ENCODE assay signal across 30 cellular contexts in genomic region chr6:20115269-20116005, GRCh38.
DNase-seq lines count a peak whose midpoint lies in the region; TF ChIP-seq lines count a peak whose summit lies in the region.
"Had no signal": no experiment of that assay in that cellular context is flagged by ENCODE, and none has a peak within 500 bp of the region (broad histone marks: within the 10 kb centered on the region; RNA-seq: fewer than 3 reads in every experiment).

No MANE protein-coding gene starts in this region.

- H3K36me3 Mint-ChIP-seq in nephron progenitor cell (ENCODE audit: low read depth), result peaks cover 25% of the 10 kb centered on the region
- H3K36me3 Mint-ChIP-seq: natural killer cell had no signal

- CTCF ChIA-PET in PC-9 (lab: Charles Lee), result no interaction called here

- no peaks in the 10 kb centered on the region for H3K79me2 ChIP-seq in PC-9 (ENCODE audit: low read depth)

- POLR2A ChIA-PET in PC-9 (lab: Charles Lee; ENCODE audit: unreplicated experiment), result no interaction called here

- no peaks in the 10 kb centered on the region for H3K27me3 Mint-ChIP-seq in nephron progenitor cell (ENCODE audit: low read depth, poor library complexity)
- H3K27me3 Mint-ChIP-seq: activated CD4-positive, alpha-beta memory T cell treated with anti-CD3 and anti-CD28 coated beads, Interleukin-2, amount 10 ng/mL, durations not matched to agents 7 days and 5 days; type B pancreatic cell had no signal

- peaks cover 80% of the 10 kb centered on the region for H3K4me1 Mint-ChIP-seq in nephron progenitor cell

- H3K27ac Mint-ChIP-seq in nephron progenitor cell, result peak overlapping the region; percentile 85
- H3K27ac Mint-ChIP-seq: activated CD4-positive, alpha-beta memory T cell treated with anti-CD3 and anti-CD28 coated beads, Interleukin-2, amount 10 ng/mL, durations not matched to agents 7 days and 5 days; activated T-helper 1 cell treated with anti-CD3 and anti-CD28 coated beads, Interleukin-12 subunit alpha, Interleukin-12 subunit beta, Interleukin-2, Interleukin-4 antibody, amounts not matched to agents 30 ng/mL and 10 ng/mL and 1 ng/mL, durations not matched to agents 14 hours and 24 hours and 36 hours; natural killer cell; T-helper 2 cell treated with Interferon-gamma antibody and Interleukin-4, amounts not matched to agents 5 μg/mL and 100 μg/mL, for 36 hours; type B pancreatic cell had no signal

- H3K27me3 ChIP-seq in tibial artery (no peaks in the 10 kb centered on the region), PC-9 (ENCODE audit: insufficient read depth, low read depth) (no peaks in the 10 kb centered on the region)
- H3K27me3 ChIP-seq: body of pancreas, MG63, stomach had no signal

- DNase-seq in DMS 273 (lab: John Stamatoyannopoulos, UW; ENCODE audit: unreplicated experiment) (peak; percentile 49), DMS 273 treated with DMSO at 0.1 percent for 48 hours (lab: John Stamatoyannopoulos, UW) (no peak), globus pallidus (ENCODE audit: low spot score) (peak; percentile 16), nephron progenitor cell (no peak), tibial artery (no peak), HCEC 1CT (no peak), SIG-M5 treated with dmso at 0.1 percent for 504 hours (lab: John Stamatoyannopoulos, UW; ENCODE audit: unreplicated experiment) (no peak), PC-9 (no peak)
- DNase-seq: activated CD4-positive, alpha-beta memory T cell treated with anti-CD3 and anti-CD28 coated beads, Interleukin-2, amount 10 ng/mL, durations not matched to agents 7 days and 5 days; activated CD4-positive, CD25-positive, alpha-beta regulatory T cell treated with anti-CD3 and anti-CD28 coated beads, Interleukin-2, amount 50 U/mL, for 72 hours; activated CD8-positive, alpha-beta memory T cell treated with anti-CD3 and anti-CD28 coated beads, Interleukin-2, amount 50 U/mL, for 48 hours; activated naive CD4-positive, alpha-beta T cell treated with Interleukin-2 at 50 U/mL for 16 hours; body of pancreas; COR-L47; H7; KG1; MG63; natural killer cell; NCI-H1105 treated with DMSO at 0.1 percent for 48 hours; NCI-H2029; NCI-H226; PC-3; retina; stimulated activated CD4-positive, alpha-beta T cell treated with anti-CD3 and anti-CD28 coated beads, Interleukin-2, amount 100 ng/mL, for 48 hours; stomach had no signal

- H4K20me1 ChIP-seq in PC-9 (ENCODE audit: insufficient read depth), result no peaks in the 10 kb centered on the region

- peaks cover 10% of the 10 kb centered on the region; the same call in 1 of the 2 replicates for H3F3A ChIP-seq in PC-9 (ENCODE audit: insufficient read depth, low read depth)

- no TSS peak for BruUV-seq in PC-9 (replicated peaks; lab: Mats Ljungman, UMichigan)

- H3K4me3 Mint-ChIP-seq in nephron progenitor cell, result no peak overlapping the region
- H3K4me3 Mint-ChIP-seq: activated CD4-positive, alpha-beta memory T cell treated with anti-CD3 and anti-CD28 coated beads, Interleukin-2, amount 10 ng/mL, durations not matched to agents 7 days and 5 days; activated T-helper 1 cell treated with anti-CD3 and anti-CD28 coated beads, Interleukin-12 subunit alpha, Interleukin-12 subunit beta, Interleukin-2, Interleukin-4 antibody, amounts not matched to agents 30 ng/mL and 10 ng/mL and 1 ng/mL, durations not matched to agents 14 hours and 24 hours and 36 hours; natural killer cell; T-helper 2 cell treated with Interferon-gamma antibody and Interleukin-4, amounts not matched to agents 5 μg/mL and 100 μg/mL, for 36 hours; type B pancreatic cell had no signal

- no peaks in the 10 kb centered on the region for H3K9me3 Mint-ChIP-seq in nephron progenitor cell
- H3K9me3 Mint-ChIP-seq: activated CD4-positive, alpha-beta memory T cell treated with anti-CD3 and anti-CD28 coated beads, Interleukin-2, amount 10 ng/mL, durations not matched to agents 7 days and 5 days; activated T-helper 1 cell treated with anti-CD3 and anti-CD28 coated beads, Interleukin-12 subunit alpha, Interleukin-12 subunit beta, Interleukin-2, Interleukin-4 antibody, amounts not matched to agents 30 ng/mL and 10 ng/mL and 1 ng/mL, durations not matched to agents 14 hours and 24 hours and 36 hours; natural killer cell; T-helper 2 cell treated with Interferon-gamma antibody and Interleukin-4, amounts not matched to agents 5 μg/mL and 100 μg/mL, for 36 hours had no signal

- H3K9me2 ChIP-seq in PC-9 (ENCODE audit: insufficient read depth), result no peaks in the 10 kb centered on the region

- H3K36me3 ChIP-seq in tibial artery, result peaks cover 12 to 17% (median 14%) of the 10 kb centered on the region in 3 donors
- no peaks in the 10 kb centered on the region for H3K36me3 ChIP-seq in PC-9 (ENCODE audit: low read depth)
- H3K36me3 ChIP-seq: MG63 had no signal

- H3K4me2 ChIP-seq in PC-9, result no peak overlapping the region

- H3K4me3 ChIP-seq in tibial artery, result no peak overlapping the region
- H3K4me3 ChIP-seq in PC-9, result no peak overlapping the region
- H3K4me3 ChIP-seq: body of pancreas, MG63, stomach had no signal

- TF ChIP-seq CTCF in nephron progenitor cell (IDR thresholded peaks at IDR 0.05), result no peak
- no peak for TF ChIP-seq CTCF in tibial artery (IDR thresholded peaks at IDR 0.05)
- TF ChIP-seq CTCF in PC-9 (conservative IDR thresholded peaks at IDR 0.05), result no peak

- intact Hi-C loops in tibial artery (cut with DNase I; ENCODE audit: low total_unique reads) (no loop called here), PC-9 (cut with micrococcal nuclease; ENCODE audit: unreplicated experiment) (loop anchor here (5.0 kb wide), 1 partner anchor 287 kb away; the partner anchor contains the start of gene E2F3)

- H3K27ac ChIP-seq in tibial artery, result peak overlapping the region; percentile 44 to 50
- H3K27ac ChIP-seq in PC-9, result no peak overlapping the region
- H3K27ac ChIP-seq: 22Rv1, body of pancreas, C4-2B, stomach had no signal

- H3K9me3 ChIP-seq in tibial artery (no peaks in the 10 kb centered on the region), PC-9 (ENCODE audit: insufficient read depth, low read depth) (no peaks in the 10 kb centered on the region)
- H3K9me3 ChIP-seq: body of pancreas, MG63, stomach had no signal

- H2AFZ ChIP-seq in PC-9, result no peak overlapping the region

- H3K4me1 ChIP-seq in tibial artery (peaks cover 0 to 14% (median 0%) of the 10 kb centered on the region in 4 donors), PC-9 (replicated peaks; ENCODE audit: insufficient read depth) (peaks cover 21% of the 10 kb centered on the region)
- H3K4me1 ChIP-seq: body of pancreas, stomach had no signal

Comparison
In these comparisons a context has a peak if more than half of its experiments do, and no peak if none do; other contexts are left out.
1. DNase-seq: peak in DMS 273 (single experiment) and globus pallidus (single experiment); none in DMS 273 treated with DMSO at 0.1 percent for 48 hours (single experiment), nephron progenitor cell (single experiment), tibial artery (0 of 2), HCEC 1CT (single experiment), SIG-M5 treated with dmso at 0.1 percent for 504 hours (single experiment) and PC-9 (0 of 2).